12 cellular contexts compared by ENCODE assay signal in genomic region chr10:131996508-131997365, GRCh38. TPM values are rescaled to one million over a fixed set of nuclear protein-coding genes. Genes with fewer than 3 reads are reported as not detected.
DNase-seq lines count a peak whose midpoint lies in the region; ATAC-seq and TF ChIP-seq lines count a peak whose summit lies in the region.
"Had no signal": no experiment of that assay in that cellular context is flagged by ENCODE, and none has a peak within 500 bp of the region (broad histone marks: within the 10 kb centered on the region; RNA-seq: fewer than 3 reads in every experiment).

No MANE protein-coding gene starts in this region.

- peaks cover 26% of the 10 kb centered on the region for H3K4me1 ChIP-seq in PC-9 (replicated peaks; ENCODE audit: insufficient read depth)
- H3K4me1 ChIP-seq in muscle layer of colon (ENCODE audit: insufficient read depth, low read length), result peaks cover 23% of the 10 kb centered on the region
- peaks cover 22% of the 10 kb centered on the region for H3K4me1 ChIP-seq in suprapubic skin

- H3K79me2 ChIP-seq in PC-9 (ENCODE audit: low read depth), result no peaks in the 10 kb centered on the region; the same call in 1 of the 2 replicates

- CTCF ChIA-PET in PC-9 (lab: Charles Lee), result no interaction called here

- H3K27ac ChIP-seq in PC-9 (no peak overlapping the region), muscle layer of colon (ENCODE audit: low read depth, low read length) (peak overlapping the region; percentile 46), suprapubic skin (peak overlapping the region; percentile 84)
- H3K27ac ChIP-seq: WERI-Rb-1 had no signal

- ATAC-seq in HG03175 (IDR thresholded peaks at IDR 0.05; ENCODE audit: unreplicated experiment) (no peak), GM21619 (IDR thresholded peaks at IDR 0.05; ENCODE audit: unreplicated experiment) (no peak), GM19035 (IDR thresholded peaks at IDR 0.05; ENCODE audit: unreplicated experiment) (no peak)
- ATAC-seq: activated T-cell treated with anti-CD3 and anti-CD28 coated beads, Interleukin-2, amount 50 U/mL, for 4 hours had no signal

- no peak for TF ChIP-seq POLR2A in suprapubic skin (IDR thresholded peaks at IDR 0.05)

- H3K4me3 ChIP-seq in PC-9, result no peak overlapping the region; the same call in 1 of the 2 replicates
- no peak overlapping the region for H3K4me3 ChIP-seq in muscle layer of colon (ENCODE audit: low read depth in 1 of 2, low read length in 2 of 2)
- no peak overlapping the region for H3K4me3 ChIP-seq in suprapubic skin
- H3K4me3 ChIP-seq: lung had no signal

- H3K36me3 ChIP-seq in PC-9 (ENCODE audit: low read depth) (no peaks in the 10 kb centered on the region), muscle layer of colon (ENCODE audit: insufficient read depth, low read length) (no peaks in the 10 kb centered on the region), suprapubic skin (no peaks in the 10 kb centered on the region)
- H3K36me3 ChIP-seq: WERI-Rb-1 had no signal

- no peaks in the 10 kb centered on the region for H3K9me2 ChIP-seq in PC-9 (ENCODE audit: insufficient read depth)

- H2AFZ ChIP-seq in PC-9, result no peak overlapping the region

- no peak overlapping the region for H3K9ac ChIP-seq in muscle layer of colon (ENCODE audit: low read length)

- WGBS in suprapubic skin, result 77% methylated on average over 15 of the region's 15 CpGs

- intact Hi-C loops in PC-9 (cut with micrococcal nuclease; ENCODE audit: unreplicated experiment), result loop anchor here (10.0 kb wide), 1 partner anchor 98 kb away; no protein-coding TSS in a partner anchor
- intact Hi-C loops in head of caudate nucleus (cut with DNase I), result no loop called here

- H3K9me3 ChIP-seq in PC-9 (ENCODE audit: insufficient read depth, low read depth) (no peaks in the 10 kb centered on the region), muscle layer of colon (ENCODE audit: low read length) (no peaks in the 10 kb centered on the region), suprapubic skin (no peaks in the 10 kb centered on the region)

- peaks cover 11% of the 10 kb centered on the region; the same call in 1 of the 2 replicates for H3F3A ChIP-seq in PC-9 (ENCODE audit: insufficient read depth, low read depth)

- peak overlapping the region; percentile 72 for H3K4me2 ChIP-seq in PC-9

- H4K20me1 ChIP-seq in PC-9 (ENCODE audit: insufficient read depth), result no peaks in the 10 kb centered on the region

- POLR2A ChIA-PET in PC-9 (lab: Charles Lee; ENCODE audit: unreplicated experiment), result interaction anchor here (0.6 kb wide), 1 partner anchor 98 kb away, joined by 4 read pairs; no protein-coding TSS in a partner anchor

- no peak for TF ChIP-seq CTCF in PC-9 (conservative IDR thresholded peaks at IDR 0.05)
- TF ChIP-seq CTCF in suprapubic skin (IDR thresholded peaks at IDR 0.05), result no peak

- no TSS peak for BruUV-seq in PC-9 (replicated peaks; lab: Mats Ljungman, UMichigan)

- H3K27me3 ChIP-seq in PC-9 (ENCODE audit: insufficient read depth, low read depth) (no peaks in the 10 kb centered on the region), muscle layer of colon (ENCODE audit: control insufficient read depth in 1 of 2, insufficient read depth in 2 of 2, low read length in 2 of 2) (no peaks in the 10 kb centered on the region), suprapubic skin (no peaks in the 10 kb centered on the region)

- DNase-seq in PC-9, result no peak
- peak in 41 of 42 donors; percentile 22 to 79 (median 63) for DNase-seq in head of caudate nucleus
- no peak for DNase-seq in suprapubic skin (ENCODE audit: low spot score in 2 of 2)
- DNase-seq in DMS79 (lab: John Stamatoyannopoulos, UW), result no peak
- DNase-seq: activated T-cell treated with anti-CD3 and anti-CD28 coated beads, Interleukin-2, amount 50 U/mL, for 4 hours; MM.1S; WERI-Rb-1 had no signal

- TF ChIP-seq EP300 in suprapubic skin (IDR thresholded peaks at IDR 0.05), result no peak

RNA-seq across cellular contexts. Expression of gene BNIP3, which starts 15.0 kb away (rescaled TPM):
- total RNA-seq in PC-9 (2021), result 21.0 and 21.9 TPM in 2 replicates
- total RNA-seq in suprapubic skin, result 100 to 1,000 TPM in 3 of 4 donors, 10 to 100 TPM in 1; 81.2 to 162 (median 135) TPM

Comparison
In these comparisons a context has a peak if more than half of its experiments do, and no peak if none do; other contexts are left out.
1. DNase-seq: peak in head of caudate nucleus (41 of 42); none in PC-9 (0 of 2), suprapubic skin (0 of 2) and DMS79 (single experiment).